ENCODE assay signal across 8 cellular contexts in the genomic region with DNA sequence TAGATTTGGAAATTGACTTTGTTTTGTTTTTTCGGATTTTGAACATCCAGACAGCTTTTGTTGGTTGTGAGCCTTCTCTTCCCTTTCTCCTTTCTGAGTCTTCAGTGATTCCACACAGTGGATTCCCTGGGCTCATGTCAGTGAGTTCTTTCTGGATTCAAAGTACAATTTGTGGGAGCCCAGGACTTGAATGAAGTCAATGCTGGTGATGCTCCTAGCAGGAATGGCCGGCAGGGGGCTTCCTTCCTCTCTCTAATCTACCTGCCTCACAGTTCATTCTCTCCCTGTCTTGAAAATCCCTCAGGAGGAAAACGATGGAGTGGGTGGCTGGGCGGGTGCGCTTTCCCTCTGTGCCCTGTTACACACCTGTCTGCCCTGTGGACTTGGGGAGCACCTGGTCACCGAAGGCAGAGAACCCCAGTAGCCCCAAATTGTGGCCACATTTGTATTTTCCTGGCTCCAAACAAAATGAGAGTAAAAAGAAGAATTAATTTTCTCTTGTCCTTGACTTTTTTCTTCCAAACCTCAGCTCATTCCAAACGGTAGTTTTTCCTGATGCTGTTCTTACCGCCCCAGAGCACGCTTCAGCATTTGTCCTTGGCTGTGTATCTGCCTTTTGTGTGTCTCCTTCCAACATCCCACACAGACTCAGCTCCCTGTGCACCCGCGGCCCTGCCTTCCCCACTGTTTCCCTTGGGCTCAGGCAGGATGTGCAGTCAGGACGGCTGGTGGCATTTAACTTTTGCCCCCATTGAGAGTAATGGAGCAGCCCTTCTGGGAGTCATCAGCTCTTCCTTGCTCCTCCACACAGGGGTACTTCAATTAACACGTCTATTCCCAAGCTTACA.
DNase-seq lines count a peak whose midpoint lies in the region; ATAC-seq and TF ChIP-seq lines count a peak whose summit lies in the region.

No MANE protein-coding gene starts in this region.

- POLR2A ChIA-PET in CD8-positive, alpha-beta memory T cell (lab: Charles Lee): no interaction called here

- H3K9me3 ChIP-seq in SU-DHL-6 (ENCODE audit: insufficient read depth, low read length): no peaks in the 10 kb centered on the region
- H3K9me3 ChIP-seq in left lung: peaks cover 0 to 2% of the 10 kb centered on the region in 2 donors
- H3K9me3 ChIP-seq in CD8-positive, alpha-beta memory T cell (ENCODE audit: low read length): no peaks in the 10 kb centered on the region
- no peaks in the 10 kb centered on the region for H3K9me3 ChIP-seq in tibial artery

- CTCF ChIA-PET in Calu3 (lab: Charles Lee): interaction anchor here (1.1 kb wide), 1 partner anchor 180 kb away, joined by 4 read pairs; no protein-coding TSS in a partner anchor
- CTCF ChIA-PET in CD8-positive, alpha-beta memory T cell (lab: Charles Lee): no interaction called here

- peaks cover 7% of the 10 kb centered on the region for H3K4me1 Mint-ChIP-seq in Calu3 (ENCODE audit: low read depth, unreplicated experiment)
- H3K4me1 Mint-ChIP-seq in CD8-positive, alpha-beta memory T cell: no peaks in the 10 kb centered on the region

- H4K20me1 ChIP-seq in SU-DHL-6 (ENCODE audit: low read depth, low read length): no peaks in the 10 kb centered on the region

- H3K4me2 ChIP-seq in SU-DHL-6 (ENCODE audit: low read depth, low read length, poor library complexity, severe bottlenecking): no peak overlapping the region

- no peak overlapping the region for H3K9ac ChIP-seq in SU-DHL-6 (ENCODE audit: low read length)

- H3K36me3 Mint-ChIP-seq in Calu3 (ENCODE audit: insufficient read depth, unreplicated experiment): no peaks in the 10 kb centered on the region
- no peaks in the 10 kb centered on the region for H3K36me3 Mint-ChIP-seq in CD8-positive, alpha-beta memory T cell

- no peak overlapping the region for H3K4me3 Mint-ChIP-seq in Calu3 (ENCODE audit: low read depth, unreplicated experiment)
- no peak overlapping the region for H3K4me3 Mint-ChIP-seq in CD8-positive, alpha-beta memory T cell

- H3K4me1 ChIP-seq in left lung: no peaks in the 10 kb centered on the region
- no peaks in the 10 kb centered on the region for H3K4me1 ChIP-seq in CD8-positive, alpha-beta memory T cell (ENCODE audit: insufficient read depth, low read length)
- H3K4me1 ChIP-seq in tibial artery: no peaks in the 10 kb centered on the region

- no peak overlapping the region for H3K27ac Mint-ChIP-seq in Calu3 (ENCODE audit: unreplicated experiment)
- no peak overlapping the region for H3K27ac Mint-ChIP-seq in CD8-positive, alpha-beta memory T cell

- no peaks in the 10 kb centered on the region for H3K79me2 ChIP-seq in SU-DHL-6 (ENCODE audit: insufficient read depth, low read length)

- H3F3A ChIP-seq in SU-DHL-6 (ENCODE audit: insufficient read depth): no peaks in the 10 kb centered on the region

- TF ChIP-seq CTCF in Calu3 (IDR thresholded peaks at IDR 0.05; ENCODE audit: unreplicated experiment) (peak; percentile 74), SU-DHL-6 (IDR thresholded peaks at IDR 0.05; ENCODE audit: insufficient read depth, low read length, poor library complexity, severe bottlenecking) (peak; percentile 60), left lung (IDR thresholded peaks at IDR 0.05) (peak; percentile 31 to 52), tibial artery (IDR thresholded peaks at IDR 0.05) (peak in 1 of 2 experiments; percentile 12)

- H3K27me3 ChIP-seq in SU-DHL-6 (ENCODE audit: low read length): no peaks in the 10 kb centered on the region
- H3K27me3 ChIP-seq in left lung: peaks cover 0 to 20% of the 10 kb centered on the region in 2 donors
- no peaks in the 10 kb centered on the region for H3K27me3 ChIP-seq in CD8-positive, alpha-beta memory T cell (ENCODE audit: insufficient read depth, low read length, poor library complexity, severe bottlenecking)
- H3K27me3 ChIP-seq in tibial artery: no peaks in the 10 kb centered on the region

- ATAC-seq in left lung: peak; percentile 92
- ATAC-seq in HG03520 (IDR thresholded peaks at IDR 0.05; ENCODE audit: unreplicated experiment): no peak

- intact Hi-C loops in Calu3 (cut with micrococcal nuclease; ENCODE audit: unreplicated experiment): loop anchor here (1.0 to 5.0 kb wide), 4 partner anchors 146 to 262 kb away; a partner anchor contains a TSS
- intact Hi-C loops in left lung (cut with DNase I): no loop called here
- intact Hi-C loops in tibial artery (cut with DNase I; ENCODE audit: low total_unique reads): no loop called here
- intact Hi-C loops in cardiac septum (cut with DNase I): loop anchor here (5.0 kb wide), 1 partner anchor 264 kb away; no protein-coding TSS in a partner anchor

- peaks cover 76% of the 10 kb centered on the region for H3K27me3 Mint-ChIP-seq in Calu3 (ENCODE audit: unreplicated experiment)
- H3K27me3 Mint-ChIP-seq in CD8-positive, alpha-beta memory T cell: peaks cover 2 to 7% of the 10 kb centered on the region in 2 donors

- no peaks in the 10 kb centered on the region for H3K9me2 ChIP-seq in SU-DHL-6 (replicated peaks; ENCODE audit: insufficient read depth, low read length)

- H3K27ac ChIP-seq in SU-DHL-6 (ENCODE audit: low read depth, low read length) (no peak overlapping the region), left lung (no peak overlapping the region), tibial artery (no peak overlapping the region)
- no peak overlapping the region for H3K27ac ChIP-seq in CD8-positive, alpha-beta memory T cell (ENCODE audit: low read depth, low read length)

- DNase-seq in Calu3 (peak; percentile 75), HS-27A (ENCODE audit: low read depth) (peak; percentile 30), left lung (no peak), tibial artery (no peak), cardiac septum (ENCODE audit: low spot score) (no peak)
- no peak for DNase-seq in CD8-positive, alpha-beta memory T cell

- H3K36me3 ChIP-seq in SU-DHL-6 (ENCODE audit: low read length) (no peaks in the 10 kb centered on the region), left lung (no peaks in the 10 kb centered on the region), tibial artery (no peaks in the 10 kb centered on the region)
- no peaks in the 10 kb centered on the region for H3K36me3 ChIP-seq in CD8-positive, alpha-beta memory T cell (ENCODE audit: insufficient read depth, low read length)

- no peak overlapping the region for H2AFZ ChIP-seq in SU-DHL-6 (ENCODE audit: low read depth, low read length, severe bottlenecking)

- no TSS peak for BruUV-seq in Calu3 (replicated peaks; lab: Mats Ljungman, UMichigan)

- H3K4me3 ChIP-seq in SU-DHL-6 (ENCODE audit: insufficient read depth, low read length, poor library complexity, severe bottlenecking): no peak overlapping the region
- H3K4me3 ChIP-seq in left lung: no peak overlapping the region
- no peak overlapping the region for H3K4me3 ChIP-seq in CD8-positive, alpha-beta memory T cell (ENCODE audit: low read length)
- H3K4me3 ChIP-seq in tibial artery: no peak overlapping the region

- peaks cover 4% of the 10 kb centered on the region for H3K9me3 Mint-ChIP-seq in Calu3 (ENCODE audit: low read depth, unreplicated experiment)
- H3K9me3 Mint-ChIP-seq in CD8-positive, alpha-beta memory T cell: peaks cover 1 to 9% (median 4%) of the 10 kb centered on the region in 5 donors

Comparison
In these comparisons a context has a peak if more than half of its experiments do, and no peak if none do; other contexts are left out.
1. DNase-seq: peak in Calu3 (single experiment) and HS-27A (single experiment); none in left lung (0 of 2), CD8-positive, alpha-beta memory T cell (0 of 5), tibial artery (0 of 2) and cardiac septum (single experiment).
2. intact Hi-C loops: an anchor here in Calu3 (1.0 to 5.0 kb wide) and cardiac septum (5.0 kb wide); none called in left lung and tibial artery.